ENCODE assay signal across 37 cellular contexts in genomic region chr13:82092312-82092711, GRCh38.
"Had no signal": no experiment of that assay in that cellular context is flagged by ENCODE, and none has a peak within 500 bp of the region (broad histone marks: within the 10 kb centered on the region; RNA-seq: fewer than 3 reads in every experiment).

No MANE protein-coding gene starts in this region.

- H3K27ac ChIP-seq: body of pancreas, brain microvascular endothelial cell, breast epithelium, VCaP had no signal

- H3K9me3 ChIP-seq: body of pancreas, breast epithelium had no signal

- H3K36me3 Mint-ChIP-seq: activated CD4-positive, alpha-beta memory T cell treated with anti-CD3 and anti-CD28 coated beads for 36 hours; activated naive CD8-positive, alpha-beta T cell; activated naive CD8-positive, alpha-beta T cell treated with anti-CD3 and anti-CD28 coated beads, Interleukin-2, amount 10 ng/mL, durations not matched to agents 7 days and 5 days had no signal

- H3K4me1 ChIP-seq: body of pancreas, breast epithelium had no signal

- ATAC-seq: activated CD8-positive, alpha-beta T cell treated with anti-CD3 and anti-CD28 coated beads for 36 hours; activated naive CD8-positive, alpha-beta T cell treated with anti-CD3 and anti-CD28 coated beads, Interleukin-2, amount 50 U/mL, for 24 hours; activated T-cell treated with anti-CD3 and anti-CD28 coated beads, Interleukin-2, amount 50 U/mL, for 4 hours; activated T-cell treated with anti-CD3 and anti-CD28 coated beads, Interleukin-2, amount 50 U/mL, for 72 hours; activated T-helper 17 cell treated with anti-CD3 and anti-CD28 coated beads, Interleukin-2, amount 50 U/mL, for 72 hours; body of pancreas had no signal

- H3K27me3 ChIP-seq: body of pancreas, brain microvascular endothelial cell, breast epithelium had no signal

- H3K36me3 ChIP-seq: brain microvascular endothelial cell, breast epithelium had no signal

- H3K9me3 Mint-ChIP-seq: activated CD4-positive, alpha-beta T cell treated with anti-CD3 and anti-CD28 coated beads, Interleukin-2, amount 10 ng/mL, durations not matched to agents 24 days and 14 days had no signal

- DNase-seq: activated B cell treated with CpG ODN at 0.5 μM for 24 hours; activated CD4-positive, alpha-beta memory T cell treated with anti-CD3 and anti-CD28 coated beads for 36 hours; activated CD4-positive, alpha-beta T cell treated with anti-CD3 and anti-CD28 coated beads for 4 hours; activated CD4-positive, alpha-beta T cell treated with anti-CD3 and anti-CD28 coated beads, Interleukin-2, amount 10 ng/mL, durations not matched to agents 24 days and 14 days; activated CD4-positive, alpha-beta T cell treated with anti-CD3 and anti-CD28 coated beads, Interleukin-2, amount 50 U/mL, for 1 hour; activated CD4-positive, alpha-beta T cell treated with anti-CD3 and anti-CD28 coated beads, Interleukin-2, amount 50 U/mL, for 4 hours; activated CD4-positive, CD25-positive, alpha-beta regulatory T cell treated with anti-CD3 and anti-CD28 coated beads, Interleukin-2, amount 50 U/mL, for 72 hours; activated CD8-positive, alpha-beta memory T cell treated with anti-CD3 and anti-CD28 coated beads, Interleukin-2, amount 50 U/mL, for 4 hours; activated CD8-positive, alpha-beta T cell treated with anti-CD3 and anti-CD28 coated beads for 36 hours; activated effector memory CD4-positive, alpha-beta T cell treated with anti-CD3 and anti-CD28 coated beads, Interleukin-2, amount 50 U/mL, for 16 hours; activated gamma-delta T cell treated with Interleukin-2 at 50 U/mL for 16 hours; activated naive CD4-positive, alpha-beta T cell; activated naive CD4-positive, alpha-beta T cell treated with anti-CD3 and anti-CD28 coated beads for 36 hours; activated naive CD4-positive, alpha-beta T cell treated with anti-CD3 and anti-CD28 coated beads, Interleukin-2, amount 50 U/mL, for 16 hours; activated naive CD8-positive, alpha-beta T cell treated with anti-CD3 and anti-CD28 coated beads, Interleukin-2, amount 10 ng/mL, durations not matched to agents 7 days and 5 days; activated naive CD8-positive, alpha-beta T cell treated with anti-CD3 and anti-CD28 coated beads, Interleukin-2, amount 50 U/mL, for 24 hours; activated T-cell treated with anti-CD3 and anti-CD28 coated beads for 4 hours; activated T-cell treated with anti-CD3 and anti-CD28 coated beads, Interleukin-2, amount 50 U/mL, for 1 hour; activated T-cell treated with anti-CD3 and anti-CD28 coated beads, Interleukin-2, amount 50 U/mL, for 4 hours; activated T-cell treated with anti-CD3 and anti-CD28 coated beads, Interleukin-2, amount 50 U/mL, for 72 hours; amniotic stem cell; aorta; body of pancreas; brain microvascular endothelial cell; central memory CD4-positive, alpha-beta T cell; T-helper 1 cell; T-helper 2 cell; T-helper 9 cell had no signal

- H3K4me3 ChIP-seq: body of pancreas, breast epithelium had no signal

- FAIRE-seq: astrocyte, TTC549 had no signal

- H3K27ac Mint-ChIP-seq: activated B cell treated with CpG ODN at 0.5 μM for 24 hours; activated CD4-positive, alpha-beta memory T cell treated with anti-CD3 and anti-CD28 coated beads for 36 hours; activated CD4-positive, alpha-beta T cell treated with anti-CD3 and anti-CD28 coated beads, Interleukin-2, amount 10 ng/mL, durations not matched to agents 24 days and 14 days; activated CD8-positive, alpha-beta T cell treated with anti-CD3 and anti-CD28 coated beads for 36 hours; activated naive CD4-positive, alpha-beta T cell treated with anti-CD3 and anti-CD28 coated beads for 36 hours; activated naive CD8-positive, alpha-beta T cell; activated naive CD8-positive, alpha-beta T cell treated with anti-CD3 and anti-CD28 coated beads, Interleukin-2, amount 10 ng/mL, durations not matched to agents 7 days and 5 days; activated naive CD8-positive, alpha-beta T cell treated with anti-CD3 and anti-CD28 coated beads, Interleukin-2, amount 50 U/mL, for 24 hours; activated T-cell treated with anti-CD3 and anti-CD28 coated beads, Interleukin-2, amount 50 U/mL, for 72 hours; activated T-helper 1 cell treated with anti-CD3 and anti-CD28 coated beads, Interleukin-12 subunit alpha, Interleukin-12 subunit beta, Interleukin-2, Interleukin-4 antibody, amounts not matched to agents 30 ng/mL and 10 ng/mL and 1 ng/mL, durations not matched to agents 14 hours and 24 hours and 36 hours; activated T-helper 17 cell treated with anti-CD3 and anti-CD28 coated beads, Interleukin-2, amount 50 U/mL, for 72 hours; T-helper 1 cell treated with Interleukin-12 subunit alpha and Interleukin-12 subunit beta and Interleukin-4 antibody, amounts not matched to agents 30 μg/mL and 1 μg/mL, for 36 hours; T-helper 2 cell treated with Interferon-gamma antibody and Interleukin-4, amounts not matched to agents 5 μg/mL and 100 μg/mL, for 36 hours had no signal
